1 cellular context compared by ENCODE assay signal in genomic region chr10:18204050-18204449, GRCh38.
TF ChIP-seq lines count a peak whose summit lies in the region.

No MANE protein-coding gene starts in this region.

TF ChIP-seq in WTC11, 78 proteins besides CTCF, POLR2A, EP300 and RAD21 (continued from another document):
- TF ChIP-seq ARID4B (CRISPR knock-in tag; IDR thresholded peaks at IDR 0.05; ENCODE audit: borderline replicate concordance): no peak
